In the genomic region with DNA sequence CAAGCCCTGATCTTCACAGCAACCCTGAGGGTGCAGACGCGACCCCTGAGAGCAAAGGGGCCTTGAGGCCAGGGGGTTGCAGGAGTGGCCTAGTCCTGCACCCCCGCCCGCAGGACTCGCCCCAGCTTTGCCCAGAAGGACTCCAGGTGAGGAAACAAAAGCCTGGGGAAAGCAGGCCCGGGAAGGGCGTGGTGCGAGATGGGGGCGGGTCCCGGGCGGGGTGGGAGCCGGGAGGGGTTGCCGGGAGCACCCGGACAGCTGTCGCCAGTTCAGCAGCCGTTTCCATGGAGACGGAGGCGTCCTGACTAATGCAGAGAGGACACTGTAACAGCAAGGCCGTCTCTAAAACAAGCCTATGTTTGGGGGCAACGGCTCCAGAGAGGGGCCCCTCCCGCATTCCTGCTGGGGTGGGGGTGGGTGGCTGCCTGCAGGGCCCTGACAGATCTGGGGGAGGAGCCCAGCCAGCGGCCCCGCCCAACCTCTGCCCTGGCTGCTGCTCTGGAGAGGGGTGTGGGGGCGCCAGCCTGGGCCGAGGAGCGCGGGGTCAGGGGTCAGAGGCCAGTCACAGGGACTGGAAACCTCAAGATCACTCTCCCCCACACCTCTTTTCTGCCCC, we compare ENCODE assay signal across 8 cellular contexts. TPM values are rescaled to one million over a fixed set of nuclear protein-coding genes. Genes with fewer than 3 reads are reported as not detected.
DNase-seq lines count a peak whose midpoint lies in the region; ATAC-seq and TF ChIP-seq lines count a peak whose summit lies in the region.

No MANE protein-coding gene starts in this region.

- no peak overlapping the region for H3T11ph ChIP-seq in H9 (ENCODE audit: low read length)

- H2AK5ac ChIP-seq in H9 (ENCODE audit: insufficient read length, low read length) = no peak overlapping the region

- no peak overlapping the region for H3K56ac ChIP-seq in H9 (ENCODE audit: insufficient read length, low read depth, low read length)

- no peak overlapping the region for H2BK12ac ChIP-seq in H9 (ENCODE audit: insufficient read length, low read depth, low read length)

- H4K91ac ChIP-seq in H9 (ENCODE audit: insufficient read length, low read depth, low read length) = no peak overlapping the region

- TF ChIP-seq CTCF in H9 (conservative IDR thresholded peaks at IDR 0.05) = no peak
- TF ChIP-seq CTCF in lower lobe of right lung (IDR thresholded peaks at IDR 0.05) = no peak
- TF ChIP-seq CTCF in uterus (IDR thresholded peaks at IDR 0.05) = no peak
- no peak for TF ChIP-seq CTCF in CD4-positive, alpha-beta T cell (IDR thresholded peaks at IDR 0.05)
- TF ChIP-seq CTCF in GM13977 (IDR thresholded peaks at IDR 0.05; ENCODE audit: extremely low read depth, insufficient read depth, missing control alignments) = no peak

- ATAC-seq in lower lobe of right lung (peak; percentile 49 to 64), HG02798 (IDR thresholded peaks at IDR 0.05; ENCODE audit: poor library complexity, unreplicated experiment) (no peak)
- ATAC-seq in CD4-positive, alpha-beta T cell (ENCODE audit: poor library complexity) = no peak

- no peak overlapping the region for H3K27ac ChIP-seq in H9 (ENCODE audit: insufficient read length, low read depth, low read length)
- H3K27ac ChIP-seq in ectodermal cell (ENCODE audit: insufficient read depth, low read depth, low read length, poor library complexity, severe bottlenecking) = peak overlapping the region; percentile 86
- peak overlapping the region; percentile 76 for H3K27ac ChIP-seq in lower lobe of right lung
- peak overlapping the region; percentile 57 to 63 for H3K27ac ChIP-seq in uterus
- no peak overlapping the region for H3K27ac ChIP-seq in CD4-positive, alpha-beta T cell (ENCODE audit: low read depth, low read length)

- no peak overlapping the region for H3K9ac ChIP-seq in H9 (ENCODE audit: extremely low read depth, insufficient read length, low read length)

- H3K4me1 Mint-ChIP-seq in H9 = peaks cover 16 to 36% of the 10 kb centered on the region in 2 experiments
- peaks cover 8% of the 10 kb centered on the region for H3K4me1 Mint-ChIP-seq in CD4-positive, alpha-beta T cell (ENCODE audit: low read depth)

- H3K36me3 Mint-ChIP-seq in H9 (ENCODE audit: insufficient read depth in 1 of 3, low read depth in 3 of 3) = peaks cover 0 to 1% (median 0%) of the 10 kb centered on the region in 3 experiments; a peak in 1 of 7 replicates
- no peaks in the 10 kb centered on the region for H3K36me3 Mint-ChIP-seq in CD4-positive, alpha-beta T cell (ENCODE audit: low read depth)

- WGBS in H9 (ENCODE audit: extremely low coverage, insufficient read length, low lambda C conversion rate) = no CpG with 5 or more reads among the region's 27 CpGs
- 6 to 9% methylated on average over 27 of the region's 27 CpGs for WGBS in ectodermal cell, 2 experiments

- H3K4me3 ChIP-seq in ectodermal cell (ENCODE audit: insufficient read depth, low read depth, low read length) (peak overlapping the region; percentile 2), lower lobe of right lung (no peak overlapping the region), uterus (no peak overlapping the region)

- H3K36me3 ChIP-seq in ectodermal cell (ENCODE audit: control insufficient read depth, insufficient read depth, low read length) (no peaks in the 10 kb centered on the region), lower lobe of right lung (no peaks in the 10 kb centered on the region), uterus (no peaks in the 10 kb centered on the region)

- POLR2A ChIA-PET in CD4-positive, alpha-beta T cell (lab: Charles Lee) = no interaction called here

- no peaks in the 10 kb centered on the region for H3K79me2 ChIP-seq in H9 (ENCODE audit: insufficient read depth, low read length)

- H2BK15ac ChIP-seq in H9 (ENCODE audit: low read depth, low read length) = no peak overlapping the region

- H4K8ac ChIP-seq in H9 (replicated peaks; ENCODE audit: insufficient read length, low read depth, low read length) = no peak overlapping the region

- H4K5ac ChIP-seq in H9 (ENCODE audit: insufficient read length, low read depth, low read length) = no peak overlapping the region

- DNase-seq in H9 (peak; percentile 95), NCI-H524 treated with DMSO at 0.1 percent for 48 hours (lab: John Stamatoyannopoulos, UW) (peak; percentile 82), lower lobe of right lung (peak; percentile 84), uterus (peak; percentile 73 to 79), GM13977 (ENCODE audit: low spot score) (no peak)
- DNase-seq in CD4-positive, alpha-beta T cell = no peak

- peaks cover 3% of the 10 kb centered on the region for H3K23me2 ChIP-seq in H9 (ENCODE audit: insufficient read length, low read depth, low read length, poor library complexity, severe bottlenecking)

- H3K27me3 ChIP-seq in H9 (ENCODE audit: insufficient read depth, low read length) (peaks cover 25% of the 10 kb centered on the region; the same call in 1 of the 2 replicates), ectodermal cell (ENCODE audit: control insufficient read depth, insufficient read depth, low read length, poor library complexity, severe bottlenecking) (peaks cover 45% of the 10 kb centered on the region), lower lobe of right lung (ENCODE audit: low read depth) (peaks cover 7% of the 10 kb centered on the region), uterus (no peaks in the 10 kb centered on the region)
- peaks cover 44% of the 10 kb centered on the region for H3K27me3 ChIP-seq in CD4-positive, alpha-beta T cell (ENCODE audit: control insufficient read depth, insufficient read depth, low read length)

- H2AFZ ChIP-seq in H9 (ENCODE audit: low read length) = no peak overlapping the region

- no peak overlapping the region for H2BK20ac ChIP-seq in H9 (ENCODE audit: low read depth, low read length, poor library complexity, severe bottlenecking)

- intact Hi-C loops in lower lobe of right lung (cut with DNase I) = no loop called here
- intact Hi-C loops in uterus (cut with DNase I; ENCODE audit: low total_unique reads) = no loop called here
- intact Hi-C loops in CD4-positive, alpha-beta T cell (cut with DNase I, micrococcal nuclease) = loop anchor here (5.0 to 10.0 kb wide), 3 partner anchors 119 to 419 kb away; a partner anchor contains a TSS

- H3K18ac ChIP-seq in H9 (ENCODE audit: insufficient read length, low read depth, low read length) = peak overlapping the region; percentile 52

- H2BK5ac ChIP-seq in H9 (ENCODE audit: insufficient read length, low read length) = no peak overlapping the region

- H3K9me3 Mint-ChIP-seq in H9 = no peaks in the 10 kb centered on the region
- no peaks in the 10 kb centered on the region for H3K9me3 Mint-ChIP-seq in CD4-positive, alpha-beta T cell

- H3K23ac ChIP-seq in H9 (ENCODE audit: insufficient read length, low read depth, low read length) = no peak overlapping the region

- no peaks in the 10 kb centered on the region for H3K9me3 ChIP-seq in H9 (ENCODE audit: control insufficient read depth, low read depth, low read length)
- no peaks in the 10 kb centered on the region for H3K9me3 ChIP-seq in ectodermal cell (ENCODE audit: control insufficient read depth, low read length)
- H3K9me3 ChIP-seq in lower lobe of right lung = no peaks in the 10 kb centered on the region
- no peaks in the 10 kb centered on the region for H3K9me3 ChIP-seq in uterus
- H3K9me3 ChIP-seq in CD4-positive, alpha-beta T cell (ENCODE audit: control insufficient read depth, low read length) = no peaks in the 10 kb centered on the region

- no peak overlapping the region for H3K14ac ChIP-seq in H9 (ENCODE audit: insufficient read depth, low read length)

- no peaks in the 10 kb centered on the region for H3K79me1 ChIP-seq in H9 (ENCODE audit: insufficient read depth, low read depth, low read length, poor library complexity, severe bottlenecking)

- H3K4me1 ChIP-seq in H9 (ENCODE audit: insufficient read depth, low read length) (no peaks in the 10 kb centered on the region), ectodermal cell (ENCODE audit: control insufficient read depth, insufficient read depth, low read length) (peaks cover 65% of the 10 kb centered on the region), lower lobe of right lung (peaks cover 70% of the 10 kb centered on the region), uterus (peaks cover 0 to 28% of the 10 kb centered on the region in 2 donors)

- TF ChIP-seq POLR2A in uterus (IDR thresholded peaks at IDR 0.05) = no peak

- no peak overlapping the region for H3K4ac ChIP-seq in H9 (ENCODE audit: low read depth, low read length)

- H3K4me3 Mint-ChIP-seq in H9 = peak overlapping the region; percentile 12 to 54; a peak in 1 of 5 replicates
- no peak overlapping the region for H3K4me3 Mint-ChIP-seq in CD4-positive, alpha-beta T cell

- in situ Hi-C loops in GM13977 (cut with MboI; ENCODE audit: low pct_unique_long_range_greater_than_20kb, low sequenced_read_pairs, unreplicated experiment) = no loop called here

- peaks cover 68% of the 10 kb centered on the region for H3K27me3 Mint-ChIP-seq in H9 (ENCODE audit: low read depth)
- peaks cover 34% of the 10 kb centered on the region for H3K27me3 Mint-ChIP-seq in CD4-positive, alpha-beta T cell

- no peak overlapping the region for H3K4me2 ChIP-seq in H9 (ENCODE audit: insufficient read depth, insufficient read length, low read length)

- H4K20me1 ChIP-seq in H9 (ENCODE audit: control insufficient read depth, insufficient read depth, insufficient read length) = peaks cover 2% of the 10 kb centered on the region

- H2BK120ac ChIP-seq in H9 (ENCODE audit: low read depth, low read length, poor library complexity, severe bottlenecking) = no peak overlapping the region

- H3K27ac Mint-ChIP-seq in H9 = no peak overlapping the region
- H3K27ac Mint-ChIP-seq in CD4-positive, alpha-beta T cell = no peak overlapping the region

- CTCF ChIA-PET in CD4-positive, alpha-beta T cell (lab: Charles Lee) = no interaction called here

RNA-seq across cellular contexts. Expression of a gene that starts 3.0 kb away (rescaled TPM):
- 0.48 and 0.79 TPM in 2 replicates for total RNA-seq in H9 (2021)
- polyA plus RNA-seq in ectodermal cell (2013, experiment 1 of 4) = 6.8 TPM
- polyA plus RNA-seq in ectodermal cell (2013, experiment 2 of 4) = 6.5 TPM
- 15.7 TPM for polyA plus RNA-seq in ectodermal cell (2013, experiment 3 of 4)
- polyA plus RNA-seq in ectodermal cell (2013, experiment 4 of 4) = 20.7 TPM
- 123 TPM for total RNA-seq in lower lobe of right lung
- total RNA-seq in uterus = 10 to 100 TPM; 13.4 to 26.6 (median 16.2) TPM
- total RNA-seq in CD4-positive, alpha-beta T cell = not detected

RNA-seq across cellular contexts. Expression of a gene that starts 20.0 kb away (rescaled TPM):
- total RNA-seq in H9 (2021) (3.0 and 3.7 TPM in 2 replicates), lower lobe of right lung (18.9 TPM), uterus (10 to 100 TPM; 14.7 to 30.6 (median 25.6) TPM)
- 6.0 TPM for polyA plus RNA-seq in ectodermal cell (2013, experiment 1 of 4)
- polyA plus RNA-seq in ectodermal cell (2013, experiment 2 of 4) = 7.1 TPM
- polyA plus RNA-seq in ectodermal cell (2013, experiment 3 of 4) = 5.9 TPM
- polyA plus RNA-seq in ectodermal cell (2013, experiment 4 of 4) = 8.9 TPM
- total RNA-seq in CD4-positive, alpha-beta T cell = under 1 TPM in 1 of 2 experiments, not detected in 1; 0.22 TPM

RNA-seq across cellular contexts. Expression of a gene that starts 34.7 kb away (rescaled TPM):
- total RNA-seq in H9 (2021) = 33.5 and 35.1 TPM in 2 replicates
- 1.3 TPM for polyA plus RNA-seq in ectodermal cell (2013, experiment 1 of 4)
- 3.6 TPM for polyA plus RNA-seq in ectodermal cell (2013, experiment 2 of 4)
- 3.0 TPM for polyA plus RNA-seq in ectodermal cell (2013, experiment 3 of 4)
- polyA plus RNA-seq in ectodermal cell (2013, experiment 4 of 4) = 2.8 TPM
- total RNA-seq in lower lobe of right lung = 2.9 TPM
- 10 to 100 TPM in 2 of 4 donors, 1 to 10 TPM in 2; 1.2 to 82.1 (median 9.7) TPM for total RNA-seq in uterus
- not detected for total RNA-seq in CD4-positive, alpha-beta T cell

Comparison
In these comparisons a context has a peak if more than half of its experiments do, and no peak if none do; other contexts are left out.
1. DNase-seq: peak in H9 (single experiment), NCI-H524 treated with DMSO at 0.1 percent for 48 hours (single experiment), lower lobe of right lung (single experiment) and uterus (2 of 2); none in CD4-positive, alpha-beta T cell (0 of 10) and GM13977 (single experiment).
2. H3K27ac ChIP-seq: peak in ectodermal cell (single experiment), lower lobe of right lung (single experiment) and uterus (2 of 2); none in H9 (single experiment) and CD4-positive, alpha-beta T cell (single experiment).
3. ATAC-seq: peak in lower lobe of right lung (2 of 2); none in CD4-positive, alpha-beta T cell (single experiment) and HG02798 (single experiment).
4. intact Hi-C loops: an anchor here in CD4-positive, alpha-beta T cell (5.0 to 10.0 kb wide); none called in lower lobe of right lung and uterus.